In genomic region chr9:37324691-37325490, GRCh38 we compare ENCODE assay signal across 1 cellular context.
TF ChIP-seq lines count a peak whose summit lies in the region.

No MANE protein-coding gene starts in this region.

TF ChIP-seq in GM12878, 131 proteins besides CTCF, POLR2A, EP300 and RAD21 (continued from another document):
- peak; percentile 83 for TF ChIP-seq PBX3 (IDR thresholded peaks at IDR 0.05; ENCODE audit: insufficient replicate concordance, low read depth, low read length)
- TF ChIP-seq ZNF207 (IDR thresholded peaks at IDR 0.05; ENCODE audit: borderline replicate concordance): 0 out of 2 replicates have a peak, but pooled peaks have one; percentile 36
- TF ChIP-seq MEF2B (IDR thresholded peaks at IDR 0.05; ENCODE audit: partially characterized antibody, poor library complexity, severe bottlenecking): peak; percentile 11
- peak; percentile 50; the same call in 1 of the 2 replicates for TF ChIP-seq PML (IDR thresholded peaks at IDR 0.05; ENCODE audit: low read length)
- no peak for TF ChIP-seq BRCA1 (IDR thresholded peaks at IDR 0.05; ENCODE audit: low read depth, low read length)
- peak; percentile 6; the same call in 1 of the 2 replicates for TF ChIP-seq ZNF687 (IDR thresholded peaks at IDR 0.05)
- peak; percentile 73 for TF ChIP-seq MTA2 (IDR thresholded peaks at IDR 0.05; ENCODE audit: low read depth)
- no peak for TF ChIP-seq NRF1 (conservative IDR thresholded peaks at IDR 0.05; ENCODE audit: low read depth, low read length)
- peak; percentile 25; the same call in 1 of the 2 replicates for TF ChIP-seq TAF1 (IDR thresholded peaks at IDR 0.05; ENCODE audit: borderline replicate concordance, low read depth, low read length)
- 0 out of 4 replicates have a peak, but pooled peaks of 1 of the 2 experiments have one; percentile 2 for TF ChIP-seq ETV6 (conservative IDR thresholded peaks at IDR 0.05 in 1 of 2, IDR thresholded peaks at IDR 0.05 in 1 of 2; ENCODE audit: borderline replicate concordance in 1 of 2, low read depth in 1 of 2)
- TF ChIP-seq ATF7 (IDR thresholded peaks at IDR 0.05; ENCODE audit: low read depth): 0 out of 2 replicates have a peak, but pooled peaks have one; percentile 15
- TF ChIP-seq RUNX3 (IDR thresholded peaks at IDR 0.05; ENCODE audit: low read length): peak; percentile 31; the same call in 1 of the 2 replicates
- TF ChIP-seq BMI1 (IDR thresholded peaks at IDR 0.05; ENCODE audit: borderline replicate concordance): 0 out of 2 replicates have a peak, but pooled peaks have one; percentile 38
- TF ChIP-seq TCF12 (IDR thresholded peaks at IDR 0.05; ENCODE audit: low read depth, low read length): 0 out of 2 replicates have a peak, but pooled peaks have one; percentile 45
- peak; percentile 95 for TF ChIP-seq SPI1 (IDR thresholded peaks at IDR 0.05; ENCODE audit: borderline replicate concordance, insufficient read depth, low read depth, low read length)
- TF ChIP-seq EGR1 (IDR thresholded peaks at IDR 0.05; ENCODE audit: borderline replicate concordance in 1 of 2, low read depth in 2 of 2, low read length in 2 of 2): no peak
- 0 out of 2 replicates have a peak, but pooled peaks have one; percentile 30 for TF ChIP-seq FOXM1 (IDR thresholded peaks at IDR 0.05; ENCODE audit: low read depth, low read length)
